In genomic region chr9:120726484-120726883, GRCh38 we compare ENCODE assay signal across 24 cellular contexts.
"Had no signal": no experiment of that assay in that cellular context is flagged by ENCODE, and none has a peak within 500 bp of the region (broad histone marks: within the 10 kb centered on the region; RNA-seq: fewer than 3 reads in every experiment).

No MANE protein-coding gene starts in this region.

- H3K4me1 ChIP-seq: foreskin keratinocyte had no signal

- ATAC-seq: foreskin keratinocyte; left colon; lower lobe of right lung; stimulated activated memory B cell treated with anti-CD40 and anti-IgM and Interleukin-4, amounts not matched to agents 10 μg/mL and 1 μg/mL and 100 μg/mL, for 72 hours; upper lobe of right lung had no signal

- H3K9me3 Mint-ChIP-seq: endodermal cell; nephron; stimulated activated memory B cell treated with anti-CD40 and anti-IgM and Interleukin-4, amounts not matched to agents 10 μg/mL and 1 μg/mL and 100 μg/mL, for 72 hours had no signal

- H3K4me3 Mint-ChIP-seq: endodermal cell; nephron; stimulated activated memory B cell treated with anti-CD40 and anti-IgM and Interleukin-4, amounts not matched to agents 10 μg/mL and 1 μg/mL and 100 μg/mL, for 72 hours had no signal

- H3K4me1 Mint-ChIP-seq: nephron had no signal

- H3K27me3 ChIP-seq: brain microvascular endothelial cell, dorsolateral prefrontal cortex, foreskin keratinocyte, sigmoid colon, upper lobe of right lung had no signal

- H3K4me3 ChIP-seq: dorsolateral prefrontal cortex, lower lobe of right lung, sigmoid colon, upper lobe of right lung had no signal

- H3K27ac ChIP-seq: brain microvascular endothelial cell, dorsolateral prefrontal cortex, epithelial cell of prostate, foreskin keratinocyte, lower lobe of right lung, sigmoid colon, upper lobe of right lung, VCaP had no signal

- H3K27ac Mint-ChIP-seq: endodermal cell; nephron; stimulated activated memory B cell treated with anti-CD40 and anti-IgM and Interleukin-4, amounts not matched to agents 10 μg/mL and 1 μg/mL and 100 μg/mL, for 72 hours had no signal

- H3K36me3 ChIP-seq: brain microvascular endothelial cell, lower lobe of right lung, sigmoid colon, upper lobe of right lung had no signal

- H3K27me3 Mint-ChIP-seq: stimulated activated memory B cell treated with anti-CD40 and anti-IgM and Interleukin-4, amounts not matched to agents 10 μg/mL and 1 μg/mL and 100 μg/mL, for 72 hours had no signal

- H3K9me3 ChIP-seq: lower lobe of right lung, sigmoid colon, upper lobe of right lung had no signal

- H3K36me3 Mint-ChIP-seq: stimulated activated memory B cell treated with anti-CD40 and anti-IgM and Interleukin-4, amounts not matched to agents 10 μg/mL and 1 μg/mL and 100 μg/mL, for 72 hours had no signal

- DNase-seq: activated CD4-positive, CD25-positive, alpha-beta regulatory T cell treated with anti-CD3 and anti-CD28 coated beads, Interleukin-2, amount 50 U/mL, for 72 hours; activated CD8-positive, alpha-beta memory T cell treated with anti-CD3 and anti-CD28 coated beads, Interleukin-2, amount 50 U/mL, for 4 hours; activated gamma-delta T cell; activated T-cell treated with anti-CD3 and anti-CD28 coated beads, Interleukin-2, amount 50 U/mL, for 48 hours; aorta; brain microvascular endothelial cell; central memory CD4-positive, alpha-beta T cell; dorsolateral prefrontal cortex; endodermal cell; foreskin keratinocyte; glutamatergic neuron; hippocampal formation; islet precursor cell; left colon; lower lobe of right lung; nucleus accumbens; posterior cingulate gyrus; sigmoid colon; stimulated activated CD4-positive, alpha-beta T cell treated with anti-CD3 and anti-CD28 coated beads, Interleukin-4, amount 100 ng/mL, for 4 hours; upper lobe of right lung had no signal
